ENCODE assay signal across 28 cellular contexts in the genomic region with DNA sequence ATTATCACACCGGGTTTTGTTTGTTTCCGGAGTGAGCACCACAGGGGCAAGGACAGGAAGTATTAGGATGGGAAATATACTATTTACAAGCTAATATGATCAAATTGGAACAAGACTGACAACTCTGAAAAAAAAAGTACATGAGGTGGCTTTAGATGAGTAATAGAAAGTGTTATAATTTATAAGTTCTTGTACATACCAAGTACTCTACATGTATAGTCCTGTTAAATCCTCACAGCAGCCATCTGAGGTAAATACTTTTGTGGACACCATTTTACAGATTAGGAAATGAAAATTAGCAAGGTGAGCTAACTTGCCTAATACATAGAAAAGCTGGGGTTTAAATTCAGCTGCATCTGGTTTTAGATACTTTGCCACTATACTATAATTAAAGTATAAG. TPM values are rescaled to one million over a fixed set of nuclear protein-coding genes. Genes with fewer than 3 reads are reported as not detected.
"Had no signal": no experiment of that assay in that cellular context is flagged by ENCODE, and none has a peak within 500 bp of the region (broad histone marks: within the 10 kb centered on the region; RNA-seq: fewer than 3 reads in every experiment).

No MANE protein-coding gene starts in this region.

- H3K9me2 ChIP-seq: SK-N-SH had no signal

- H3K36me3 ChIP-seq: MG63, SJCRH30 had no signal

- H3K9me3 ChIP-seq: MG63, SJCRH30, SK-N-SH had no signal

- H3K4me3 Mint-ChIP-seq: activated CD4-positive, alpha-beta memory T cell treated with anti-CD3 and anti-CD28 coated beads, Interleukin-2, amount 10 ng/mL, durations not matched to agents 7 days and 5 days; activated CD4-positive, alpha-beta T cell treated with anti-CD3 and anti-CD28 coated beads, Interleukin-2, amount 10 ng/mL, durations not matched to agents 7 days and 5 days; activated naive CD4-positive, alpha-beta T cell treated with anti-CD3 and anti-CD28 coated beads for 36 hours; activated naive CD8-positive, alpha-beta T cell treated with anti-CD3 and anti-CD28 coated beads for 36 hours; activated T-helper 17 cell treated with anti-CD3 and anti-CD28 coated beads, Interleukin-2, amount 50 U/mL, for 72 hours had no signal

- H3K4me1 ChIP-seq: SJCRH30 had no signal

- H3K4me3 ChIP-seq: MG63, SJCRH30 had no signal

- H3K9me3 Mint-ChIP-seq: activated CD4-positive, alpha-beta memory T cell treated with anti-CD3 and anti-CD28 coated beads, Interleukin-2, amount 10 ng/mL, durations not matched to agents 7 days and 5 days; activated CD4-positive, alpha-beta T cell treated with anti-CD3 and anti-CD28 coated beads, Interleukin-2, amount 10 ng/mL, durations not matched to agents 7 days and 5 days; activated naive CD4-positive, alpha-beta T cell treated with anti-CD3 and anti-CD28 coated beads for 36 hours; activated naive CD8-positive, alpha-beta T cell treated with anti-CD3 and anti-CD28 coated beads for 36 hours; activated T-helper 17 cell treated with anti-CD3 and anti-CD28 coated beads, Interleukin-2, amount 50 U/mL, for 72 hours had no signal

- H3K27ac Mint-ChIP-seq: activated CD4-positive, alpha-beta memory T cell treated with anti-CD3 and anti-CD28 coated beads, Interleukin-2, amount 10 ng/mL, durations not matched to agents 7 days and 5 days; activated CD4-positive, alpha-beta T cell treated with anti-CD3 and anti-CD28 coated beads, Interleukin-2, amount 10 ng/mL, durations not matched to agents 7 days and 5 days; activated naive CD4-positive, alpha-beta T cell treated with anti-CD3 and anti-CD28 coated beads for 36 hours; activated naive CD8-positive, alpha-beta T cell treated with anti-CD3 and anti-CD28 coated beads for 36 hours; activated T-helper 17 cell treated with anti-CD3 and anti-CD28 coated beads, Interleukin-2, amount 50 U/mL, for 72 hours had no signal

- H3K4me1 Mint-ChIP-seq: activated CD4-positive, alpha-beta memory T cell treated with anti-CD3 and anti-CD28 coated beads, Interleukin-2, amount 10 ng/mL, durations not matched to agents 7 days and 5 days; activated CD4-positive, alpha-beta T cell treated with anti-CD3 and anti-CD28 coated beads, Interleukin-2, amount 10 ng/mL, durations not matched to agents 7 days and 5 days; activated naive CD8-positive, alpha-beta T cell treated with anti-CD3 and anti-CD28 coated beads for 36 hours; activated T-helper 17 cell treated with anti-CD3 and anti-CD28 coated beads, Interleukin-2, amount 50 U/mL, for 72 hours had no signal

- H3K9ac ChIP-seq: SK-N-SH had no signal

- H3K27ac ChIP-seq: SJCRH30, VCaP had no signal

- H3K36me3 Mint-ChIP-seq: activated naive CD8-positive, alpha-beta T cell treated with anti-CD3 and anti-CD28 coated beads for 36 hours had no signal

- ATAC-seq: activated T-helper 17 cell treated with anti-CD3 and anti-CD28 coated beads, Interleukin-2, amount 50 U/mL, for 72 hours; Right ventricle myocardium inferior had no signal

- DNase-seq: activated CD4-positive, alpha-beta memory T cell treated with anti-CD3 and anti-CD28 coated beads, Interleukin-2, amount 10 ng/mL, durations not matched to agents 7 days and 5 days; activated CD4-positive, alpha-beta T cell treated with anti-CD3 and anti-CD28 coated beads, Interleukin-2, amount 10 ng/mL, durations not matched to agents 7 days and 5 days; activated CD4-positive, CD25-positive, alpha-beta regulatory T cell; activated gamma-delta T cell; activated naive CD4-positive, alpha-beta T cell treated with anti-CD3 and anti-CD28 coated beads for 36 hours; activated naive CD8-positive, alpha-beta T cell treated with anti-CD3 and anti-CD28 coated beads for 36 hours; activated T-cell treated with anti-CD3 and anti-CD28 coated beads for 4 hours; activated T-cell treated with anti-CD3 and anti-CD28 coated beads, Interleukin-2, amount 50 U/mL, for 48 hours; caudate nucleus; KG1; MG63; NCI-H1092 treated with DMSO at 0.1 percent for 48 hours; NCI-H1417 treated with DMSO at 0.1 percent for 48 hours; NCI-H1694; NCI-H2029; NCI-H345; NCI-H510A; NCI-H526 treated with DMSO at 0.1 percent for 48 hours; NCI-H82; SJCRH30; SK-N-SH; T-helper 1 cell had no signal

- H3K27me3 ChIP-seq: MG63, SJCRH30 had no signal

RNA-seq across cellular contexts. Expression of a gene that starts 11.2 kb away (rescaled TPM):
- total RNA-seq: activated CD4-positive, alpha-beta memory T cell treated with anti-CD3 and anti-CD28 coated beads, Interleukin-2, amount 10 ng/mL, durations not matched to agents 7 days and 5 days; activated CD4-positive, alpha-beta T cell treated with anti-CD3 and anti-CD28 coated beads, Interleukin-2, amount 10 ng/mL, durations not matched to agents 7 days and 5 days; activated CD8-positive, alpha-beta memory T cell treated with anti-CD3 and anti-CD28 coated beads for 36 hours; activated naive CD4-positive, alpha-beta T cell treated with anti-CD3 and anti-CD28 coated beads for 36 hours; activated naive CD8-positive, alpha-beta T cell treated with anti-CD3 and anti-CD28 coated beads for 36 hours; activated T-helper 17 cell treated with anti-CD3 and anti-CD28 coated beads, Interleukin-2, amount 50 U/mL, for 72 hours; OCI-LY7; T-helper 2 cell treated with Interferon-gamma antibody and Interleukin-4, amounts not matched to agents 100 ng/mL and 5 ng/mL, for 36 hours had no signal
